In the genomic region with DNA sequence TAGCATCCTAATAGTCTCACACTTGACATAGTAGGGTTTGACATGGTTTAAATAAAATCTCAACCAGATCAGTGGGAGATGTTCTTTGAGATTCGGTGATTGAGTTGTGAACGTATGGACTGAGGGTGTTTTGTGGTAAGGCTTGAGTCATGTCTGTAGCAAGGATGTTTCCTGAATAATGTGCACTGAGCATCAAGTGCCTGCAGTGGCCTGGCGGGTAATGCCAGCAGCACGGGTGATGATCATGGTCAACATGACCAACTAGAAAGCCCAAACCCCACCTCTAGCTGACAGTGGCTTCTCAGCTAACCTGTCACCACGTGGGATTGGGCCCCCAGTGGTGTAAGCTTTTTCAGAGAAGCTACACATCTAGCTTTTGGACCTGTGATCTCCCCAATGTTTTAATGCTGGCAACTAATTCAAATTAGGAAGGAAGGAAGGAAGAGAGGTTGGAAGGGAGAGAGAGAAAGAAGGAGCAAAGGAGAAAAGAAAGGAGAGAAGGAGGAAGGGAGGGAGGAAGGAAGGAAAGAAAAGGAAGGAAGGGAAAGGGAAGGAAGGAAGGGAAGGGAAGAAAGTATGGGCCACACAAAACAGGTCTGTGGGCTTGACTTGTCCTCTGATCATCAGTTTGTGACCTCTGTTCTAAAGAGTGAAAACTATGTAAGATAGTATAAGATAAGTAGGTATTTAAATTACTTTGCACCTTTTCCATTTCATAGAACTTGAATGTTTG, we compare ENCODE assay signal across 28 cellular contexts.
"Had no signal": no experiment of that assay in that cellular context is flagged by ENCODE, and none has a peak within 500 bp of the region (broad histone marks: within the 10 kb centered on the region; RNA-seq: fewer than 3 reads in every experiment).

No MANE protein-coding gene starts in this region.

- H3K9me3 ChIP-seq: pancreas, prostate gland, sigmoid colon, stomach, testis, thyroid gland, transverse colon, vagina had no signal

- FAIRE-seq: islet of Langerhans, kidney, pancreas, small intestine had no signal

- H3K27ac ChIP-seq: left lung, lower lobe of right lung, pancreas, prostate gland, sigmoid colon, spleen, stomach, testis, thyroid gland, transverse colon, upper lobe of left lung, vagina had no signal

- H3K4me3 Mint-ChIP-seq: naive thymus-derived CD8-positive, alpha-beta T cell; stimulated activated naive B cell treated with anti-CD40 and anti-IgM and Interleukin-4, amounts not matched to agents 10 μg/mL and 1 μg/mL and 100 μg/mL, for 72 hours had no signal

- DNase-seq: hippocampal formation; kidney; left colon; left lung; lower lobe of right lung; mammary epithelial cell; mesenchymal stem cell; naive thymus-derived CD8-positive, alpha-beta T cell; nucleus accumbens; pancreas; posterior cingulate gyrus; retina; right cardiac atrium; sigmoid colon; small intestine; spleen; stimulated activated CD4-positive, alpha-beta T cell treated with anti-CD3 and anti-CD28 coated beads, Interleukin-4, amount 100 ng/mL, for 4 hours; stimulated activated CD8-positive, alpha-beta memory T cell treated with anti-CD3 and anti-CD28 coated beads, Interleukin-4, amount 100 ng/mL, for 48 hours; stimulated activated naive B cell treated with anti-CD40 and anti-IgM and Interleukin-4, amounts not matched to agents 10 μg/mL and 1 μg/mL and 100 μg/mL, for 72 hours; stimulated activated naive CD8-positive, alpha-beta T cell treated with anti-CD3 and anti-CD28 coated beads, Interleukin-15, Interleukin-2, amounts not matched to agents 100 U/mL and 50 U/mL, for 24 hours; stomach; testis; thyroid gland; transverse colon; upper lobe of left lung had no signal

- H3K4me1 ChIP-seq: left lung, lower lobe of right lung, pancreas, prostate gland, spleen, stomach, testis, thyroid gland, upper lobe of left lung, vagina had no signal

- H3K27me3 ChIP-seq: left lung, pancreas, sigmoid colon, spleen, stomach, testis, thyroid gland, transverse colon, upper lobe of left lung, vagina had no signal

- H3K4me3 ChIP-seq: left lung, lower lobe of right lung, pancreas, prostate gland, sigmoid colon, spleen, stomach, testis, thyroid gland, transverse colon, upper lobe of left lung, vagina had no signal

- H3K4me1 Mint-ChIP-seq: stimulated activated naive B cell treated with anti-CD40 and anti-IgM and Interleukin-4, amounts not matched to agents 10 μg/mL and 1 μg/mL and 100 μg/mL, for 72 hours had no signal

- H3K27ac Mint-ChIP-seq: stimulated activated naive B cell treated with anti-CD40 and anti-IgM and Interleukin-4, amounts not matched to agents 10 μg/mL and 1 μg/mL and 100 μg/mL, for 72 hours had no signal

- H3K27me3 Mint-ChIP-seq: naive thymus-derived CD8-positive, alpha-beta T cell; stimulated activated naive B cell treated with anti-CD40 and anti-IgM and Interleukin-4, amounts not matched to agents 10 μg/mL and 1 μg/mL and 100 μg/mL, for 72 hours had no signal

- H3K36me3 ChIP-seq: left lung, lower lobe of right lung, pancreas, prostate gland, sigmoid colon, spleen, stomach, thyroid gland, transverse colon, upper lobe of left lung, vagina had no signal

- ATAC-seq: left lung; lower lobe of right lung; naive thymus-derived CD8-positive, alpha-beta T cell; right cardiac atrium; stimulated activated naive B cell treated with anti-CD40 and anti-IgM and Interleukin-4, amounts not matched to agents 10 μg/mL and 1 μg/mL and 100 μg/mL, for 72 hours; stimulated activated naive CD8-positive, alpha-beta T cell treated with anti-CD3 and anti-CD28 coated beads, Interleukin-15, Interleukin-2, amounts not matched to agents 100 U/mL and 50 U/mL, for 24 hours had no signal
